Comparison of ENCODE assay signal across 11 cellular contexts in the genomic region with DNA sequence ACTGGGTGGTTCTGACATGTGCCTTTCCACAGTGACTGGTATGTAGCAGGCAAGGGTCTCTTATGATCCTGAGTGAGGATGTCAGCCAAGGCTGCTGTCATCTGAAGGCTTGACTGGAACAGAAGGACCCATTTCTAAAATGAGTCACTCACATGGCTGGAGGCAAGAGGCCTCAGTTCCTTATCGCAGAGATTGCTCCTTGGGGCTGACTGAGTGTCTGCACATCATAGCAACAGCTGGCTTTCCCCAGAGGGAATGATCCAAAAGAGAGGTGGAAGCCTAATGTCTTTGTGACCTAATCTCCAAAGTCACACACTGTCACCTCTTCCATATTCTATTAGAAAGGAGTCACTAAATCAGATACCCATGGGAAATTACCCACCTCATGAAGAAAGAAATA.
"Had no signal": no experiment of that assay in that cellular context is flagged by ENCODE, and none has a peak within 500 bp of the region (broad histone marks: within the 10 kb centered on the region; RNA-seq: fewer than 3 reads in every experiment).

No MANE protein-coding gene starts in this region.

- H3K9me3 ChIP-seq: heart left ventricle, left lung, prostate gland, right lobe of liver had no signal

- H3K4me1 ChIP-seq: heart left ventricle, left lung, prostate gland, right lobe of liver had no signal

- H3K27me3 Mint-ChIP-seq: stimulated activated memory B cell treated with anti-CD40 and anti-IgM and Interleukin-4, amounts not matched to agents 10 μg/mL and 1 μg/mL and 100 μg/mL, for 72 hours had no signal

- H3K36me3 ChIP-seq: heart left ventricle, left lung, prostate gland, right lobe of liver had no signal

- H3K9me3 Mint-ChIP-seq: activated T-helper 1 cell treated with anti-CD3 and anti-CD28 coated beads, Interleukin-12 subunit alpha, Interleukin-12 subunit beta, Interleukin-2, Interleukin-4 antibody, amounts not matched to agents 30 ng/mL and 10 ng/mL and 1 ng/mL, durations not matched to agents 14 hours and 24 hours and 36 hours; dendritic cell treated with granulocyte-macrophage colony-stimulating factor and Interleukin-4, amounts not matched to agents 40 ng/mL and 50 ng/mL, for 4 days; natural killer cell treated with Interleukin-12 subunit alpha and Interleukin-12 subunit beta and Interleukin-15 and Interleukin-18, amount 100 ng/mL, for 72 hours; stimulated activated memory B cell treated with anti-CD40 and anti-IgM and Interleukin-4, amounts not matched to agents 10 μg/mL and 1 μg/mL and 100 μg/mL, for 72 hours had no signal

- DNase-seq: activated naive CD4-positive, alpha-beta T cell treated with Interleukin-2 at 50 U/mL for 16 hours; heart left ventricle; left lung; nucleus accumbens; right lobe of liver; T-helper 17 cell had no signal

- H3K27me3 ChIP-seq: heart left ventricle, left lung, right lobe of liver had no signal

- H3K27ac Mint-ChIP-seq: activated T-helper 1 cell treated with anti-CD3 and anti-CD28 coated beads, Interleukin-12 subunit alpha, Interleukin-12 subunit beta, Interleukin-2, Interleukin-4 antibody, amounts not matched to agents 30 ng/mL and 10 ng/mL and 1 ng/mL, durations not matched to agents 14 hours and 24 hours and 36 hours; dendritic cell treated with granulocyte-macrophage colony-stimulating factor and Interleukin-4, amounts not matched to agents 40 ng/mL and 50 ng/mL, for 4 days; natural killer cell treated with Interleukin-12 subunit alpha and Interleukin-12 subunit beta and Interleukin-15 and Interleukin-18, amount 100 ng/mL, for 72 hours; stimulated activated memory B cell treated with anti-CD40 and anti-IgM and Interleukin-4, amounts not matched to agents 10 μg/mL and 1 μg/mL and 100 μg/mL, for 72 hours; T-helper 17 cell had no signal

- H3K4me3 Mint-ChIP-seq: activated T-helper 1 cell treated with anti-CD3 and anti-CD28 coated beads, Interleukin-12 subunit alpha, Interleukin-12 subunit beta, Interleukin-2, Interleukin-4 antibody, amounts not matched to agents 30 ng/mL and 10 ng/mL and 1 ng/mL, durations not matched to agents 14 hours and 24 hours and 36 hours; dendritic cell treated with granulocyte-macrophage colony-stimulating factor and Interleukin-4, amounts not matched to agents 40 ng/mL and 50 ng/mL, for 4 days; natural killer cell treated with Interleukin-12 subunit alpha and Interleukin-12 subunit beta and Interleukin-15 and Interleukin-18, amount 100 ng/mL, for 72 hours; stimulated activated memory B cell treated with anti-CD40 and anti-IgM and Interleukin-4, amounts not matched to agents 10 μg/mL and 1 μg/mL and 100 μg/mL, for 72 hours; T-helper 17 cell had no signal

- H3K4me3 ChIP-seq: heart left ventricle, left lung, prostate gland, right lobe of liver had no signal

- H3K36me3 Mint-ChIP-seq: natural killer cell treated with Interleukin-12 subunit alpha and Interleukin-12 subunit beta and Interleukin-15 and Interleukin-18, amount 100 ng/mL, for 72 hours had no signal

- H3K27ac ChIP-seq: heart left ventricle, left lung, prostate gland, right lobe of liver had no signal

- ATAC-seq: heart left ventricle; left lung; right lobe of liver; stimulated activated memory B cell treated with anti-CD40 and anti-IgM and Interleukin-4, amounts not matched to agents 10 μg/mL and 1 μg/mL and 100 μg/mL, for 72 hours; T-helper 17 cell had no signal
